ENCODE assay signal across 16 cellular contexts in the genomic region with DNA sequence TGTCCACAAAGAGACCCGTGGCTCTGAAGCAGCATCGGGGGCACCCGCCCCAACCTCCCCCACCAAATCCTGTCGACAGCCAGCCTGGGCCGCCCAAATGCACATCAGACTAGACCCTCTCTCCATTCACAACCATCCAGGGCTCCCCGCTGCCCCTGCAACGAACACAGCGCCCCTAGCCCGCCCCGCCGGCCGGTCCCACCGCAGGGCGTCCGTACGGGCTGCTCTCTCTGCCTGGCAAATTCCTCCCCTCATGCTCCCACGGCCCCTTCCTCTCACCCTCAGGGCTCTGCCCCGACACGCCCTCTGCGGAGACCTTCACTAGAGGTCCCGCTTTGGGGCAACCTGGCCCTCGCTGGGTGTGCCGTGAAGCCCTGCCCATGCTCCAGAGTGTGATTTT.
"Had no signal": no experiment of that assay in that cellular context is flagged by ENCODE, and none has a peak within 500 bp of the region (broad histone marks: within the 10 kb centered on the region; RNA-seq: fewer than 3 reads in every experiment).

No MANE protein-coding gene starts in this region.

- H3K27ac ChIP-seq: gastrocnemius medialis, heart right ventricle, lower lobe of right lung, ovary, thoracic aorta, upper lobe of right lung had no signal

- H3K4me3 ChIP-seq: gastrocnemius medialis, heart right ventricle, lower lobe of right lung, ovary, thoracic aorta, upper lobe of right lung had no signal

- H3K9me3 Mint-ChIP-seq: activated CD4-positive, alpha-beta memory T cell treated with anti-CD3 and anti-CD28 coated beads for 36 hours; mesothelial cell of epicardium had no signal

- H3K27ac Mint-ChIP-seq: activated CD4-positive, alpha-beta memory T cell treated with anti-CD3 and anti-CD28 coated beads for 36 hours; activated CD8-positive, alpha-beta memory T cell treated with anti-CD3 and anti-CD28 coated beads, Interleukin-2, amount 10 ng/mL, durations not matched to agents 7 days and 5 days; mesothelial cell of epicardium had no signal

- H3K27me3 Mint-ChIP-seq: activated CD4-positive, alpha-beta memory T cell treated with anti-CD3 and anti-CD28 coated beads for 36 hours; activated CD8-positive, alpha-beta memory T cell treated with anti-CD3 and anti-CD28 coated beads, Interleukin-2, amount 10 ng/mL, durations not matched to agents 7 days and 5 days had no signal

- H3K27me3 ChIP-seq: gastrocnemius medialis, heart right ventricle, ovary, upper lobe of right lung had no signal

- ATAC-seq: activated CD8-positive, alpha-beta memory T cell treated with anti-CD3 and anti-CD28 coated beads, Interleukin-2, amount 10 ng/mL, durations not matched to agents 7 days and 5 days; gastrocnemius medialis; heart right ventricle; left colon; lower lobe of right lung; sciatic nerve; upper lobe of right lung had no signal

- DNase-seq: activated CD4-positive, alpha-beta memory T cell treated with anti-CD3 and anti-CD28 coated beads for 36 hours; activated CD4-positive, alpha-beta T cell treated with anti-CD3 and anti-CD28 coated beads for 1 hour; activated CD8-positive, alpha-beta memory T cell treated with anti-CD3 and anti-CD28 coated beads, Interleukin-2, amount 10 ng/mL, durations not matched to agents 7 days and 5 days; activated naive CD4-positive, alpha-beta T cell; aorta; dermis blood vessel endothelial cell; erythroblast; gastrocnemius medialis; heart right ventricle; left colon; lower lobe of right lung; ovary; upper lobe of right lung had no signal

- H3K4me1 ChIP-seq: gastrocnemius medialis, upper lobe of right lung had no signal

- H3K36me3 ChIP-seq: ovary, thoracic aorta had no signal

- H3K4me3 Mint-ChIP-seq: activated CD4-positive, alpha-beta memory T cell treated with anti-CD3 and anti-CD28 coated beads for 36 hours; activated CD8-positive, alpha-beta memory T cell treated with anti-CD3 and anti-CD28 coated beads, Interleukin-2, amount 10 ng/mL, durations not matched to agents 7 days and 5 days; mesothelial cell of epicardium had no signal

- H3K9me3 ChIP-seq: gastrocnemius medialis, heart right ventricle, lower lobe of right lung, ovary, thoracic aorta, upper lobe of right lung had no signal
